In the genomic region with DNA sequence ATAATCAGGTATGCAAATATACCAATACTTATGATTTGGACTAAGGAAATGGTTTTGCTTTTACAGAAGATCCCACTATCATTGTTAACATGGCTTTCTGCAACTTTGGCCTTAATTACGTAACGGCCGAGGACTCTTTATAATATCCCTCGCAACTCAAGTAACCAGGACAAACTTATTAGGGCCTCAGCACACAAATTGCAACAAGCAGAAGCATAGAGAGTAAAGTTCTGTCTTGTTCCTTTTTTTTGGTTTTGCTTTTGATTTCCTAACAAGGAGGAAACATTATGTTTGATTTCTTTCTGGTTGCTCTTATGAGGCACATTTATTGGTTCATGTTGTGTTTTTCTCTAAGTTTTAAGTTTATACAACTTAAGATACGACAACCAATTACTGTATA, we compare ENCODE assay signal across 20 cellular contexts.
DNase-seq lines count a peak whose midpoint lies in the region; ATAC-seq, FAIRE-seq and TF ChIP-seq lines count a peak whose summit lies in the region.
"Had no signal": no experiment of that assay in that cellular context is flagged by ENCODE, and none has a peak within 500 bp of the region (broad histone marks: within the 10 kb centered on the region; RNA-seq: fewer than 3 reads in every experiment).

No MANE protein-coding gene starts in this region.

- FAIRE-seq in endometrium (lab: Jason Lieb, UNC) (peak; percentile 35), GM12892 (lab: Jason Lieb, UNC) (no peak)
- FAIRE-seq: endothelial cell of umbilical vein, RCC 7860 had no signal

- H3K27me3 ChIP-seq in dorsolateral prefrontal cortex = no peaks in the 10 kb centered on the region
- H3K27me3 ChIP-seq: gastroesophageal sphincter had no signal

- peak overlapping the region in 16 of 59 donors; percentile 1 to 53 (median 26) for H3K27ac ChIP-seq in dorsolateral prefrontal cortex
- H3K27ac ChIP-seq: gastroesophageal sphincter had no signal

- peak overlapping the region in 6 of 59 donors; percentile 2 to 7 (median 5) for H3K4me3 ChIP-seq in dorsolateral prefrontal cortex
- H3K4me3 ChIP-seq: gastroesophageal sphincter had no signal

- ATAC-seq in GM21528 (IDR thresholded peaks at IDR 0.05; ENCODE audit: low FRiP score, unreplicated experiment) = peak; percentile 35
- peak; percentile 7 for ATAC-seq in HG03442 (IDR thresholded peaks at IDR 0.05; ENCODE audit: unreplicated experiment)
- no peak for ATAC-seq in left lobe of liver
- ATAC-seq: gastroesophageal sphincter had no signal

- DNase-seq in CD1c-positive myeloid dendritic cell (ENCODE audit: extremely low spot score) = peak; percentile 31
- no peak for DNase-seq in GM03348 (ENCODE audit: low spot score)
- no peak for DNase-seq in GM12892 (ENCODE audit: insufficient read length)
- no peak for DNase-seq in left lobe of liver (ENCODE audit: low spot score)
- no peak for DNase-seq in dorsolateral prefrontal cortex
- DNase-seq: activated CD8-positive, alpha-beta memory T cell treated with anti-CD3 and anti-CD28 coated beads for 24 hours; Calu3; cerebellar nuclear complex; GDM1; HCEC 1CT; NCI-H1930; NCI-H524; nephron progenitor cell; SW 1271 had no signal

- intact Hi-C loops in dorsolateral prefrontal cortex (cut with DNase I) = no loop called here

- TF ChIP-seq POLR2A in GM12892 (IDR thresholded peaks at IDR 0.05; ENCODE audit: low read depth, low read length) = no peak

- TF ChIP-seq CTCF in dorsolateral prefrontal cortex (IDR thresholded peaks at IDR 0.05 in 54 of 56, conservative IDR thresholded peaks at IDR 0.05 in 2 of 56; ENCODE audit: low read depth in 1 of 56, partially characterized antibody in 56 of 56) = no peak
